ENCODE assay signal across 8 cellular contexts in genomic region chr14:68789002-68789797, GRCh38. TPM values are rescaled to one million over a fixed set of nuclear protein-coding genes. Genes with fewer than 3 reads are reported as not detected.
DNase-seq lines count a peak whose midpoint lies in the region; ATAC-seq and TF ChIP-seq lines count a peak whose summit lies in the region.

No MANE protein-coding gene starts in this region.

- peak overlapping the region; percentile 98 to 100 for H3K9ac ChIP-seq in liver (ENCODE audit: low read depth in 1 of 2, low read length in 2 of 2)

- peaks cover 66% of the 10 kb centered on the region for H3K36me3 Mint-ChIP-seq in activated CD4-positive, alpha-beta T cell treated with anti-CD3 and anti-CD28 coated beads, Interleukin-2, amount 10 ng/mL, durations not matched to agents 24 days and 14 days (ENCODE audit: low read depth)

- H3K4me1 Mint-ChIP-seq in activated CD4-positive, alpha-beta T cell treated with anti-CD3 and anti-CD28 coated beads, Interleukin-2, amount 10 ng/mL, durations not matched to agents 24 days and 14 days: peaks cover 68% of the 10 kb centered on the region

- DNase-seq in SIG-M5 treated with dmso at 0.1 percent for 504 hours (lab: John Stamatoyannopoulos, UW; ENCODE audit: unreplicated experiment) (peak; percentile 73), SIG-M5 (lab: John Stamatoyannopoulos, UW) (no peak), NCI-H524 treated with DMSO at 0.1 percent for 48 hours (lab: John Stamatoyannopoulos, UW) (peak; percentile 61), dedifferentiated amniotic fluid mesenchymal stem cell (ENCODE audit: extremely low spot score) (peak; percentile 48)
- peak; percentile 95 for DNase-seq in activated CD4-positive, alpha-beta T cell treated with anti-CD3 and anti-CD28 coated beads, Interleukin-2, amount 10 ng/mL, durations not matched to agents 24 days and 14 days
- DNase-seq in stimulated activated CD4-positive, alpha-beta T cell treated with anti-CD3 and anti-CD28 coated beads, Interleukin-4, amount 100 ng/mL, for 1 hour: peak; percentile 85

- no peaks in the 10 kb centered on the region for H3K9me3 ChIP-seq in liver (ENCODE audit: control insufficient read depth in 4 of 4, low read length in 3 of 4)

- peak; percentile 71 for TF ChIP-seq CTCF in liver (IDR thresholded peaks at IDR 0.05; ENCODE audit: low read depth, low read length, missing input control)

- H3K27ac ChIP-seq in liver (ENCODE audit: low read depth in 1 of 2, low read length in 2 of 2): peak overlapping the region; percentile 99 to 100

- TF ChIP-seq RAD21 in liver (IDR thresholded peaks at IDR 0.05): peak; percentile 81 to 83

- peak overlapping the region; percentile 100 for H3K27ac Mint-ChIP-seq in activated CD4-positive, alpha-beta T cell treated with anti-CD3 and anti-CD28 coated beads, Interleukin-2, amount 10 ng/mL, durations not matched to agents 24 days and 14 days

- no peaks in the 10 kb centered on the region for H3K27me3 Mint-ChIP-seq in activated CD4-positive, alpha-beta T cell treated with anti-CD3 and anti-CD28 coated beads, Interleukin-2, amount 10 ng/mL, durations not matched to agents 24 days and 14 days

- peak overlapping the region; percentile 93 for H3K4me3 Mint-ChIP-seq in activated CD4-positive, alpha-beta T cell treated with anti-CD3 and anti-CD28 coated beads, Interleukin-2, amount 10 ng/mL, durations not matched to agents 24 days and 14 days

- no peak for ATAC-seq in HG03565 (IDR thresholded peaks at IDR 0.05; ENCODE audit: unreplicated experiment)

- H3K27me3 ChIP-seq in liver (ENCODE audit: control insufficient read depth in 4 of 4, insufficient read depth in 4 of 4, low read length in 3 of 4): no peaks in the 10 kb centered on the region

- peaks cover 0 to 11% (median 2%) of the 10 kb centered on the region in 4 donors for H3K36me3 ChIP-seq in liver (ENCODE audit: control insufficient read depth in 4 of 4, insufficient read depth in 3 of 4, low read depth in 1 of 4, low read length in 3 of 4)

- no peaks in the 10 kb centered on the region for H3K9me3 Mint-ChIP-seq in activated CD4-positive, alpha-beta T cell treated with anti-CD3 and anti-CD28 coated beads, Interleukin-2, amount 10 ng/mL, durations not matched to agents 24 days and 14 days

- peaks cover 3 to 25% (median 13%) of the 10 kb centered on the region in 4 donors for H3K4me1 ChIP-seq in liver (ENCODE audit: control insufficient read depth in 4 of 4, insufficient read depth in 4 of 4, low read length in 3 of 4)

- WGBS in liver: 2% methylated on average over 14 of the region's 14 CpGs

- H3K4me3 ChIP-seq in liver (ENCODE audit: low read depth in 1 of 3, low read length in 3 of 3): peak overlapping the region; percentile 64 to 95 (median 94)

- intact Hi-C loops in activated CD4-positive, alpha-beta T cell treated with anti-CD3 and anti-CD28 coated beads, Interleukin-2, amount 10 ng/mL, durations not matched to agents 24 days and 14 days (cut with micrococcal nuclease): loop anchor here (1.0 kb wide), 2 partner anchors 74 to 125 kb away; no protein-coding TSS in a partner anchor

TF ChIP-seq in liver, 16 proteins besides CTCF, POLR2A, EP300 and RAD21:
- TF ChIP-seq HNF4G (IDR thresholded peaks at IDR 0.05): no peak
- TF ChIP-seq, protein P1, sequence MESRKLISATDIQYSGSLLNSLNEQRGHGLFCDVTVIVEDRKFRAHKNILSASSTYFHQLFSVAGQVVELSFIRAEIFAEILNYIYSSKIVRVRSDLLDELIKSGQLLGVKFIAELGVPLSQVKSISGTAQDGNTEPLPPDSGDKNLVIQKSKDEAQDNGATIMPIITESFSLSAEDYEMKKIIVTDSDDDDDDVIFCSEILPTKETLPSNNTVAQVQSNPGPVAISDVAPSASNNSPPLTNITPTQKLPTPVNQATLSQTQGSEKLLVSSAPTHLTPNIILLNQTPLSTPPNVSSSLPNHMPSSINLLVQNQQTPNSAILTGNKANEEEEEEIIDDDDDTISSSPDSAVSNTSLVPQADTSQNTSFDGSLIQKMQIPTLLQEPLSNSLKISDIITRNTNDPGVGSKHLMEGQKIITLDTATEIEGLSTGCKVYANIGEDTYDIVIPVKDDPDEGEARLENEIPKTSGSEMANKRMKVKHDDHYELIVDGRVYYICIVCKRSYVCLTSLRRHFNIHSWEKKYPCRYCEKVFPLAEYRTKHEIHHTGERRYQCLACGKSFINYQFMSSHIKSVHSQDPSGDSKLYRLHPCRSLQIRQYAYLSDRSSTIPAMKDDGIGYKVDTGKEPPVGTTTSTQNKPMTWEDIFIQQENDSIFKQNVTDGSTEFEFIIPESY (IDR thresholded peaks at IDR 0.05): peak; percentile 32
- TF ChIP-seq MAX (IDR thresholded peaks at IDR 0.05): peak; percentile 13
- TF ChIP-seq NR2F2 (IDR thresholded peaks at IDR 0.05): peak; percentile 5
- no peak for TF ChIP-seq FOXA2 (IDR thresholded peaks at IDR 0.05)
- TF ChIP-seq HNF4A (conservative IDR thresholded peaks at IDR 0.05): no peak
- TF ChIP-seq RXRA (IDR thresholded peaks at IDR 0.05): peak in 1 of 2 donors; percentile 4
- TF ChIP-seq TAF1 (conservative IDR thresholded peaks at IDR 0.05): peak; percentile 38
- TF ChIP-seq FOXA1 (IDR thresholded peaks at IDR 0.05): peak; percentile 12
- TF ChIP-seq ATF3 (IDR thresholded peaks at IDR 0.05): no peak
- no peak for TF ChIP-seq EGR1 (IDR thresholded peaks at IDR 0.05; ENCODE audit: low read depth in 2 of 2)
- TF ChIP-seq GABPA (IDR thresholded peaks at IDR 0.05 in 1 of 2, conservative IDR thresholded peaks at IDR 0.05 in 1 of 2): no peak
- TF ChIP-seq JUND (IDR thresholded peaks at IDR 0.05): no peak
- peak; percentile 14 for TF ChIP-seq YY1 (IDR thresholded peaks at IDR 0.05)
- TF ChIP-seq, protein P2, sequence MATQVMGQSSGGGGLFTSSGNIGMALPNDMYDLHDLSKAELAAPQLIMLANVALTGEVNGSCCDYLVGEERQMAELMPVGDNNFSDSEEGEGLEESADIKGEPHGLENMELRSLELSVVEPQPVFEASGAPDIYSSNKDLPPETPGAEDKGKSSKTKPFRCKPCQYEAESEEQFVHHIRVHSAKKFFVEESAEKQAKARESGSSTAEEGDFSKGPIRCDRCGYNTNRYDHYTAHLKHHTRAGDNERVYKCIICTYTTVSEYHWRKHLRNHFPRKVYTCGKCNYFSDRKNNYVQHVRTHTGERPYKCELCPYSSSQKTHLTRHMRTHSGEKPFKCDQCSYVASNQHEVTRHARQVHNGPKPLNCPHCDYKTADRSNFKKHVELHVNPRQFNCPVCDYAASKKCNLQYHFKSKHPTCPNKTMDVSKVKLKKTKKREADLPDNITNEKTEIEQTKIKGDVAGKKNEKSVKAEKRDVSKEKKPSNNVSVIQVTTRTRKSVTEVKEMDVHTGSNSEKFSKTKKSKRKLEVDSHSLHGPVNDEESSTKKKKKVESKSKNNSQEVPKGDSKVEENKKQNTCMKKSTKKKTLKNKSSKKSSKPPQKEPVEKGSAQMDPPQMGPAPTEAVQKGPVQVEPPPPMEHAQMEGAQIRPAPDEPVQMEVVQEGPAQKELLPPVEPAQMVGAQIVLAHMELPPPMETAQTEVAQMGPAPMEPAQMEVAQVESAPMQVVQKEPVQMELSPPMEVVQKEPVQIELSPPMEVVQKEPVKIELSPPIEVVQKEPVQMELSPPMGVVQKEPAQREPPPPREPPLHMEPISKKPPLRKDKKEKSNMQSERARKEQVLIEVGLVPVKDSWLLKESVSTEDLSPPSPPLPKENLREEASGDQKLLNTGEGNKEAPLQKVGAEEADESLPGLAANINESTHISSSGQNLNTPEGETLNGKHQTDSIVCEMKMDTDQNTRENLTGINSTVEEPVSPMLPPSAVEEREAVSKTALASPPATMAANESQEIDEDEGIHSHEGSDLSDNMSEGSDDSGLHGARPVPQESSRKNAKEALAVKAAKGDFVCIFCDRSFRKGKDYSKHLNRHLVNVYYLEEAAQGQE (IDR thresholded peaks at IDR 0.05): peak; percentile 37
- TF ChIP-seq SP1 (IDR thresholded peaks at IDR 0.05): peak; percentile 6

RNA-seq across cellular contexts. Expression of gene ZFP36L1, which starts 3.7 kb away (rescaled TPM):
- 106 TPM in 2 replicates for total RNA-seq in activated CD4-positive, alpha-beta T cell treated with anti-CD3 and anti-CD28 coated beads, Interleukin-2, amount 10 ng/mL, durations not matched to agents 24 days and 14 days
- total RNA-seq in liver: 10 to 100 TPM; 25.0 to 58.2 TPM
- 100 to 1,000 TPM in 1 of 2 donors, 10 to 100 TPM in 1; 80.8 to 170 TPM for polyA plus RNA-seq in liver
